Comparison of ENCODE assay signal across 10 cellular contexts in genomic region chr2:112276954-112277353, GRCh38.
DNase-seq lines count a peak whose midpoint lies in the region; ATAC-seq lines count a peak whose summit lies in the region.
"Had no signal": no experiment of that assay in that cellular context is flagged by ENCODE, and none has a peak within 500 bp of the region (broad histone marks: within the 10 kb centered on the region; RNA-seq: fewer than 3 reads in every experiment).

No MANE protein-coding gene starts in this region.

- peak overlapping the region; percentile 65 for H3K27ac Mint-ChIP-seq in stimulated activated naive CD8-positive, alpha-beta T cell treated with anti-CD3 and anti-CD28 coated beads, Interleukin-15, Interleukin-2, amounts not matched to agents 100 ng/mL and 50 ng/mL, for 24 hours
- H3K27ac Mint-ChIP-seq in stimulated activated naive CD8-positive, alpha-beta T cell treated with anti-CD3 and anti-CD28 coated beads, Interleukin-15, amount 100 ng/mL, for 72 hours = no peak overlapping the region
- H3K27ac Mint-ChIP-seq in memory B cell = peak overlapping the region; percentile 99

- H3K4me1 Mint-ChIP-seq in stimulated activated naive CD8-positive, alpha-beta T cell treated with anti-CD3 and anti-CD28 coated beads, Interleukin-15, Interleukin-2, amounts not matched to agents 100 ng/mL and 50 ng/mL, for 24 hours (ENCODE audit: low read depth) = peaks cover 30% of the 10 kb centered on the region
- H3K4me1 Mint-ChIP-seq in stimulated activated naive CD8-positive, alpha-beta T cell treated with anti-CD3 and anti-CD28 coated beads, Interleukin-15, amount 100 ng/mL, for 72 hours = peaks cover 13% of the 10 kb centered on the region
- peaks cover 11% of the 10 kb centered on the region for H3K4me1 Mint-ChIP-seq in memory B cell

- H3K4me3 Mint-ChIP-seq in stimulated activated naive CD8-positive, alpha-beta T cell treated with anti-CD3 and anti-CD28 coated beads, Interleukin-15, Interleukin-2, amounts not matched to agents 100 ng/mL and 50 ng/mL, for 24 hours = peak overlapping the region; percentile 91
- peak overlapping the region in 1 of 2 donors; percentile 79 for H3K4me3 Mint-ChIP-seq in stimulated activated naive CD8-positive, alpha-beta T cell treated with anti-CD3 and anti-CD28 coated beads, Interleukin-15, amount 100 ng/mL, for 72 hours
- no peak overlapping the region for H3K4me3 Mint-ChIP-seq in memory B cell

- DNase-seq in stimulated activated naive CD8-positive, alpha-beta T cell treated with anti-CD3 and anti-CD28 coated beads, Interleukin-15, amount 100 ng/mL, for 72 hours = no peak
- no peak for DNase-seq in adipocyte (ENCODE audit: low read depth)
- no peak for DNase-seq in memory B cell (ENCODE audit: low spot score in 2 of 2)
- no peak for DNase-seq in C1 segment of cervical spinal cord (lab: John Stamatoyannopoulos, UW)
- DNase-seq in stimulated activated CD4-positive, alpha-beta T cell treated with anti-CD3 and anti-CD28 coated beads, Interleukin-2, amount 100 ng/mL, for 48 hours = no peak
- no peak for DNase-seq in effector CD4-positive, alpha-beta T cell
- DNase-seq: activated CD8-positive, alpha-beta memory T cell treated with anti-CD3 and anti-CD28 coated beads, Interleukin-2, amount 10 ng/mL, durations not matched to agents 7 days and 5 days; KG1 had no signal

- no peaks in the 10 kb centered on the region for H3K9me3 ChIP-seq in adipocyte (ENCODE audit: control insufficient read depth, low read length)

- no peaks in the 10 kb centered on the region for H3K36me3 Mint-ChIP-seq in stimulated activated naive CD8-positive, alpha-beta T cell treated with anti-CD3 and anti-CD28 coated beads, Interleukin-15, Interleukin-2, amounts not matched to agents 100 ng/mL and 50 ng/mL, for 24 hours (ENCODE audit: low read depth)
- no peaks in the 10 kb centered on the region for H3K36me3 Mint-ChIP-seq in memory B cell
- H3K36me3 Mint-ChIP-seq: activated CD8-positive, alpha-beta memory T cell treated with anti-CD3 and anti-CD28 coated beads, Interleukin-2, amount 10 ng/mL, durations not matched to agents 7 days and 5 days had no signal

- peak overlapping the region; percentile 100 for H3K9ac ChIP-seq in adipocyte (ENCODE audit: low read length)

- no peak for ATAC-seq in stimulated activated naive CD8-positive, alpha-beta T cell treated with anti-CD3 and anti-CD28 coated beads, Interleukin-15, amount 100 ng/mL, for 72 hours
- ATAC-seq in memory B cell (ENCODE audit: low read depth) (no peak), GM19324 (IDR thresholded peaks at IDR 0.05; ENCODE audit: low FRiP score, unreplicated experiment) (no peak)
- ATAC-seq: activated CD8-positive, alpha-beta memory T cell treated with anti-CD3 and anti-CD28 coated beads, Interleukin-2, amount 10 ng/mL, durations not matched to agents 7 days and 5 days had no signal

- H3K27me3 ChIP-seq in adipocyte (replicated peaks; ENCODE audit: control insufficient read depth, insufficient read depth, low read length) = no peaks in the 10 kb centered on the region

- no peaks in the 10 kb centered on the region for H3K36me3 ChIP-seq in adipocyte (ENCODE audit: control insufficient read depth, insufficient read depth, low read length, severe bottlenecking)

- H3K9me3 Mint-ChIP-seq in stimulated activated naive CD8-positive, alpha-beta T cell treated with anti-CD3 and anti-CD28 coated beads, Interleukin-15, Interleukin-2, amounts not matched to agents 100 ng/mL and 50 ng/mL, for 24 hours = no peaks in the 10 kb centered on the region
- H3K9me3 Mint-ChIP-seq in stimulated activated naive CD8-positive, alpha-beta T cell treated with anti-CD3 and anti-CD28 coated beads, Interleukin-15, amount 100 ng/mL, for 72 hours = no peaks in the 10 kb centered on the region
- H3K9me3 Mint-ChIP-seq in memory B cell = no peaks in the 10 kb centered on the region

- peak overlapping the region; percentile 98 for H3K4me3 ChIP-seq in adipocyte (ENCODE audit: low read length)

- peaks cover 17% of the 10 kb centered on the region for H3K4me1 ChIP-seq in adipocyte (ENCODE audit: control insufficient read depth, insufficient read depth, low read length)

- H3K27me3 Mint-ChIP-seq in stimulated activated naive CD8-positive, alpha-beta T cell treated with anti-CD3 and anti-CD28 coated beads, Interleukin-15, Interleukin-2, amounts not matched to agents 100 ng/mL and 50 ng/mL, for 24 hours = no peaks in the 10 kb centered on the region
- H3K27me3 Mint-ChIP-seq in stimulated activated naive CD8-positive, alpha-beta T cell treated with anti-CD3 and anti-CD28 coated beads, Interleukin-15, amount 100 ng/mL, for 72 hours = no peaks in the 10 kb centered on the region
- H3K27me3 Mint-ChIP-seq in memory B cell = no peaks in the 10 kb centered on the region
- H3K27me3 Mint-ChIP-seq: activated CD8-positive, alpha-beta memory T cell treated with anti-CD3 and anti-CD28 coated beads, Interleukin-2, amount 10 ng/mL, durations not matched to agents 7 days and 5 days had no signal

Comparison
In these comparisons a context has a peak if more than half of its experiments do, and no peak if none do; other contexts are left out.
1. H3K27ac Mint-ChIP-seq: peak in stimulated activated naive CD8-positive, alpha-beta T cell treated with anti-CD3 and anti-CD28 coated beads, Interleukin-15, Interleukin-2, amounts not matched to agents 100 ng/mL and 50 ng/mL, for 24 hours (single experiment) and memory B cell (single experiment); none in stimulated activated naive CD8-positive, alpha-beta T cell treated with anti-CD3 and anti-CD28 coated beads, Interleukin-15, amount 100 ng/mL, for 72 hours (0 of 2).